In genomic region chr20:42366626-42367025, GRCh38 we compare ENCODE assay signal across 30 cellular contexts.
DNase-seq lines count a peak whose midpoint lies in the region; ATAC-seq, FAIRE-seq and TF ChIP-seq lines count a peak whose summit lies in the region.
"Had no signal": no experiment of that assay in that cellular context is flagged by ENCODE, and none has a peak within 500 bp of the region (broad histone marks: within the 10 kb centered on the region; RNA-seq: fewer than 3 reads in every experiment).

No MANE protein-coding gene starts in this region.

- H3K27ac ChIP-seq in neural progenitor cell = no peak overlapping the region
- no peak overlapping the region for H3K27ac ChIP-seq in CD8-positive, alpha-beta T cell (ENCODE audit: low read depth, low read length)
- H3K27ac ChIP-seq: breast epithelium, esophagus squamous epithelium, left ventricle myocardium inferior, RWPE1 had no signal

- H3K9me3 ChIP-seq in neural progenitor cell (ENCODE audit: low read depth) = no peaks in the 10 kb centered on the region
- H3K9me3 ChIP-seq in CD8-positive, alpha-beta T cell (ENCODE audit: low read length) = no peaks in the 10 kb centered on the region
- H3K9me3 ChIP-seq: breast epithelium, esophagus squamous epithelium, left ventricle myocardium inferior, SK-N-SH had no signal

- POLR2A ChIA-PET in CD8-positive, alpha-beta T cell (lab: Charles Lee) = no interaction called here
- POLR2A ChIA-PET in activated CD4-positive, alpha-beta T cell treated with anti-CD3 and anti-CD28 coated beads for 36 hours (lab: Charles Lee) = no interaction called here

- H3K9me3 Mint-ChIP-seq in neural progenitor cell = peaks cover 3% of the 10 kb centered on the region
- no peaks in the 10 kb centered on the region for H3K9me3 Mint-ChIP-seq in CD8-positive, alpha-beta T cell
- no peaks in the 10 kb centered on the region for H3K9me3 Mint-ChIP-seq in activated CD4-positive, alpha-beta T cell treated with anti-CD3 and anti-CD28 coated beads for 36 hours (ENCODE audit: low read depth)
- H3K9me3 Mint-ChIP-seq: activated CD4-positive, alpha-beta T cell treated with anti-CD3 and anti-CD28 coated beads, Interleukin-2, amount 10 ng/mL, durations not matched to agents 7 days and 5 days had no signal

- H3K9ac ChIP-seq in neural progenitor cell = no peak overlapping the region
- H3K9ac ChIP-seq: SK-N-SH had no signal

- H3K4me1 Mint-ChIP-seq in neural progenitor cell = peaks cover 14% of the 10 kb centered on the region
- H3K4me1 Mint-ChIP-seq in CD8-positive, alpha-beta T cell (ENCODE audit: low read depth) = no peaks in the 10 kb centered on the region
- no peaks in the 10 kb centered on the region for H3K4me1 Mint-ChIP-seq in activated CD4-positive, alpha-beta T cell treated with anti-CD3 and anti-CD28 coated beads for 36 hours
- H3K4me1 Mint-ChIP-seq: activated CD4-positive, alpha-beta T cell treated with anti-CD3 and anti-CD28 coated beads, Interleukin-2, amount 10 ng/mL, durations not matched to agents 7 days and 5 days; GM23338; immature natural killer cell; naive B cell had no signal

- H4K20me1 ChIP-seq in neural progenitor cell (ENCODE audit: low read depth) = no peaks in the 10 kb centered on the region

- intact Hi-C loops in CD8-positive, alpha-beta T cell (cut with DNase I, micrococcal nuclease) = no loop called here
- intact Hi-C loops in activated CD4-positive, alpha-beta T cell treated with anti-CD3 and anti-CD28 coated beads for 36 hours (cut with DNase I, micrococcal nuclease) = no loop called here

- peak; percentile 10 to 49 (median 27) for DNase-seq in NCI-H1417 (lab: John Stamatoyannopoulos, UW)
- no peak for DNase-seq in NCI-H1417 treated with DMSO at 0.1 percent for 48 hours (lab: John Stamatoyannopoulos, UW)
- DNase-seq in HTR-8/SVneo (ENCODE audit: insufficient read length, low spot score) = no peak
- DNase-seq in NCI-H82 treated with DMSO at 0.1 percent for 48 hours (lab: John Stamatoyannopoulos, UW; ENCODE audit: unreplicated experiment) = peak; percentile 25
- DNase-seq in neural progenitor cell (ENCODE audit: low spot score) = peak; percentile 62
- no peak for DNase-seq in stimulated activated CD4-positive, alpha-beta T cell treated with anti-CD3 and anti-CD28 coated beads, Interleukin-4, amount 100 ng/mL, for 24 hours
- no peak for DNase-seq in CD8-positive, alpha-beta T cell
- DNase-seq in activated CD4-positive, alpha-beta T cell treated with anti-CD3 and anti-CD28 coated beads for 36 hours = no peak
- DNase-seq: 8988T; activated CD4-positive, alpha-beta T cell treated with anti-CD3 and anti-CD28 coated beads, Interleukin-2, amount 10 ng/mL, durations not matched to agents 7 days and 5 days; activated naive CD4-positive, alpha-beta T cell; activated T-cell treated with anti-CD3 and anti-CD28 coated beads, Interleukin-2, amount 50 U/mL, for 48 hours; DND-41; effector memory CD4-positive, alpha-beta T cell; esophagus squamous epithelium; hippocampal formation; immature natural killer cell; left ventricle myocardium inferior; naive B cell; NCI-H1694 treated with DMSO at 0.1 percent for 48 hours; NCI-H345; SK-N-SH; stimulated activated CD4-positive, alpha-beta T cell treated with anti-CD3 and anti-CD28 coated beads, Interleukin-2, amount 100 ng/mL, for 24 hours; substantia nigra had no signal

- no peaks in the 10 kb centered on the region for H3K79me2 ChIP-seq in neural progenitor cell (ENCODE audit: low read depth)

- H3K27me3 Mint-ChIP-seq in neural progenitor cell (ENCODE audit: insufficient read depth, low read depth) = peaks cover 43% of the 10 kb centered on the region
- H3K27me3 Mint-ChIP-seq in CD8-positive, alpha-beta T cell (ENCODE audit: low read depth) = peaks cover 2% of the 10 kb centered on the region
- no peaks in the 10 kb centered on the region for H3K27me3 Mint-ChIP-seq in activated CD4-positive, alpha-beta T cell treated with anti-CD3 and anti-CD28 coated beads for 36 hours
- H3K27me3 Mint-ChIP-seq: activated CD4-positive, alpha-beta T cell treated with anti-CD3 and anti-CD28 coated beads, Interleukin-2, amount 10 ng/mL, durations not matched to agents 7 days and 5 days had no signal

- no peak overlapping the region for H2AFZ ChIP-seq in neural progenitor cell (replicated peaks)
- H2AFZ ChIP-seq: GM23338 had no signal

- H3K36me3 ChIP-seq in neural progenitor cell = no peaks in the 10 kb centered on the region
- no peaks in the 10 kb centered on the region for H3K36me3 ChIP-seq in CD8-positive, alpha-beta T cell (ENCODE audit: insufficient read depth, low read length)
- H3K36me3 ChIP-seq: breast epithelium, esophagus squamous epithelium, left ventricle myocardium inferior had no signal

- CTCF ChIA-PET in CD8-positive, alpha-beta T cell (lab: Charles Lee) = no interaction called here
- CTCF ChIA-PET in activated CD4-positive, alpha-beta T cell treated with anti-CD3 and anti-CD28 coated beads for 36 hours (lab: Charles Lee) = no interaction called here

- TF ChIP-seq CTCF in neural progenitor cell (IDR thresholded peaks at IDR 0.05) = no peak
- TF ChIP-seq CTCF in CD8-positive, alpha-beta T cell (IDR thresholded peaks at IDR 0.05) = no peak

- peaks cover 41% of the 10 kb centered on the region for H3K27me3 ChIP-seq in neural progenitor cell
- no peaks in the 10 kb centered on the region for H3K27me3 ChIP-seq in CD8-positive, alpha-beta T cell (ENCODE audit: insufficient read depth, low read length)
- H3K27me3 ChIP-seq: breast epithelium had no signal

- no peak overlapping the region for H3K4me3 Mint-ChIP-seq in neural progenitor cell
- H3K4me3 Mint-ChIP-seq in CD8-positive, alpha-beta T cell = no peak overlapping the region
- H3K4me3 Mint-ChIP-seq in activated CD4-positive, alpha-beta T cell treated with anti-CD3 and anti-CD28 coated beads for 36 hours = no peak overlapping the region
- H3K4me3 Mint-ChIP-seq: activated CD4-positive, alpha-beta T cell treated with anti-CD3 and anti-CD28 coated beads, Interleukin-2, amount 10 ng/mL, durations not matched to agents 7 days and 5 days; GM23338; immature natural killer cell; naive B cell had no signal

- no peaks in the 10 kb centered on the region for H3F3A ChIP-seq in neural progenitor cell (ENCODE audit: low read depth)

- no peak for ATAC-seq in CD8-positive, alpha-beta T cell
- no peak for ATAC-seq in activated CD4-positive, alpha-beta T cell treated with anti-CD3 and anti-CD28 coated beads for 36 hours
- ATAC-seq: GM23338 had no signal

- no peak overlapping the region for H3K4me3 ChIP-seq in neural progenitor cell
- H3K4me3 ChIP-seq in CD8-positive, alpha-beta T cell (ENCODE audit: low read depth, low read length) = no peak overlapping the region
- H3K4me3 ChIP-seq: breast epithelium, esophagus squamous epithelium, GM23338, left ventricle myocardium inferior, smooth muscle cell had no signal

- H3K4me2 ChIP-seq in neural progenitor cell = no peak overlapping the region
- H3K4me2 ChIP-seq: GM23338, SK-N-SH, smooth muscle cell had no signal

- no peaks in the 10 kb centered on the region for H3K36me3 Mint-ChIP-seq in neural progenitor cell
- no peaks in the 10 kb centered on the region for H3K36me3 Mint-ChIP-seq in CD8-positive, alpha-beta T cell
- H3K36me3 Mint-ChIP-seq in activated CD4-positive, alpha-beta T cell treated with anti-CD3 and anti-CD28 coated beads for 36 hours (ENCODE audit: low read depth) = no peaks in the 10 kb centered on the region
- H3K36me3 Mint-ChIP-seq: immature natural killer cell, naive B cell had no signal

- peak; percentile 23 for FAIRE-seq in HTR-8/SVneo (lab: Jason Lieb, UNC)
- FAIRE-seq: colon, frontal cortex had no signal

- H3K27ac Mint-ChIP-seq in neural progenitor cell = no peak overlapping the region
- no peak overlapping the region for H3K27ac Mint-ChIP-seq in CD8-positive, alpha-beta T cell
- no peak overlapping the region for H3K27ac Mint-ChIP-seq in activated CD4-positive, alpha-beta T cell treated with anti-CD3 and anti-CD28 coated beads for 36 hours
- H3K27ac Mint-ChIP-seq: activated CD4-positive, alpha-beta T cell treated with anti-CD3 and anti-CD28 coated beads, Interleukin-2, amount 10 ng/mL, durations not matched to agents 7 days and 5 days; GM23338; immature natural killer cell; naive B cell had no signal

- H3K4me1 ChIP-seq in neural progenitor cell = no peaks in the 10 kb centered on the region
- no peaks in the 10 kb centered on the region for H3K4me1 ChIP-seq in CD8-positive, alpha-beta T cell (ENCODE audit: insufficient read depth, low read length)
- H3K4me1 ChIP-seq: breast epithelium, esophagus squamous epithelium, left ventricle myocardium inferior had no signal

Comparison
In these comparisons a context has a peak if more than half of its experiments do, and no peak if none do; other contexts are left out.
1. DNase-seq: peak in NCI-H1417 (3 of 3), NCI-H82 treated with DMSO at 0.1 percent for 48 hours (single experiment) and neural progenitor cell (single experiment); none in NCI-H1417 treated with DMSO at 0.1 percent for 48 hours (single experiment), HTR-8/SVneo (single experiment), stimulated activated CD4-positive, alpha-beta T cell treated with anti-CD3 and anti-CD28 coated beads, Interleukin-4, amount 100 ng/mL, for 24 hours (single experiment), CD8-positive, alpha-beta T cell (0 of 7) and activated CD4-positive, alpha-beta T cell treated with anti-CD3 and anti-CD28 coated beads for 36 hours (single experiment).